Comparison of ENCODE assay signal across 8 cellular contexts in the genomic region with DNA sequence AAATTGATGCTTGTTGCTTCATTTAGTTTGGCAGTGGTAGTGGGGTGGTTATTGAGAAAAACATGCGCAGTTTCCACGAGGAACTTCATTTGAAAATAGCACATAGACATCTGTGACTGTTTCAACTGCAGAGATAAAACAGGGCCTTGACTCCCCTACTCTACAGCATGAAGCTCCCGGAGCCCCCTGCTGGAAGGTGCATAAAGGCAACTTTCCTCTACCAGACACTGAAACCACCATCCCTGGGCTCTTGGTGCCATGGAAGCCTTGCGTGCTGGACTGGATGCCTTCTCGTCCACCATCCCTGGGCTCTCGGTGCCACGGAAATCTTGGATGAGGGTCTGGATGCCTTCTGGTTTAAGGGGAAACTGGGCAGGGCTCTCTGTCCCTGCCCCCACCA.
A peak's percentile ranks its signal among the peaks of the same experiment; 100 is the strongest.
DNase-seq lines count a peak whose midpoint lies in the region; ATAC-seq and TF ChIP-seq lines count a peak whose summit lies in the region.

No MANE protein-coding gene starts in this region.

- H3K4me3 ChIP-seq in tibial artery, result no peak overlapping the region

- TF ChIP-seq CTCF in tibial artery (IDR thresholded peaks at IDR 0.05), result peak; percentile 22 to 23

- no peak for ATAC-seq in HG03460 (IDR thresholded peaks at IDR 0.05; ENCODE audit: unreplicated experiment)

- DNase-seq in NCI-H2227 (lab: John Stamatoyannopoulos, UW; ENCODE audit: unreplicated experiment), result peak; percentile 21
- DNase-seq in NCI-H2227 treated with DMSO at 0.1 percent for 48 hours (lab: John Stamatoyannopoulos, UW), result no peak
- peak; percentile 28 for DNase-seq in NCI-H226
- peak; percentile 31 for DNase-seq in activated effector memory CD4-positive, alpha-beta T cell treated with Interleukin-2 at 50 U/mL for 16 hours
- peak; percentile 20 for DNase-seq in iPS DF 19.7 (ENCODE audit: low read depth, low spot score)
- no peak for DNase-seq in tibial artery
- DNase-seq in DMS79 (lab: John Stamatoyannopoulos, UW), result no peak

- intact Hi-C loops in tibial artery (cut with DNase I; ENCODE audit: low total_unique reads), result no loop called here

- no peaks in the 10 kb centered on the region for H3K9me3 ChIP-seq in tibial artery

- no peaks in the 10 kb centered on the region for H3K36me3 ChIP-seq in tibial artery

- H3K4me1 ChIP-seq in tibial artery, result no peaks in the 10 kb centered on the region

- no peak overlapping the region for H3K27ac ChIP-seq in tibial artery

- H3K27me3 ChIP-seq in tibial artery, result no peaks in the 10 kb centered on the region

Comparison
In these comparisons a context has a peak if more than half of its experiments do, and no peak if none do; other contexts are left out.
1. DNase-seq: peak in NCI-H2227 (single experiment), NCI-H226 (single experiment), activated effector memory CD4-positive, alpha-beta T cell treated with Interleukin-2 at 50 U/mL for 16 hours (single experiment) and iPS DF 19.7 (single experiment); none in NCI-H2227 treated with DMSO at 0.1 percent for 48 hours (single experiment), tibial artery (0 of 2) and DMS79 (single experiment).